ENCODE assay signal across 10 cellular contexts in genomic region chr19:38417146-38417543, GRCh38. TPM values are rescaled to one million over a fixed set of nuclear protein-coding genes. Genes with fewer than 3 reads are reported as not detected.
DNase-seq lines count a peak whose midpoint lies in the region; ATAC-seq and TF ChIP-seq lines count a peak whose summit lies in the region.
"Had no signal": no experiment of that assay in that cellular context is flagged by ENCODE, and none has a peak within 500 bp of the region (broad histone marks: within the 10 kb centered on the region; RNA-seq: fewer than 3 reads in every experiment).

No MANE protein-coding gene starts in this region.

- H3K27me3 ChIP-seq in heart left ventricle (peaks cover 0 to 18% (median 0%) of the 10 kb centered on the region in 9 donors), SJCRH30 (no peaks in the 10 kb centered on the region)
- H3K27me3 ChIP-seq: BE2C had no signal

- H3K4me1 ChIP-seq in heart left ventricle, result peaks cover 0 to 16% (median 8%) of the 10 kb centered on the region in 12 donors
- H3K4me1 ChIP-seq in SJCRH30, result peaks cover 24% of the 10 kb centered on the region
- H3K4me1 ChIP-seq: BE2C had no signal

- H3K27ac ChIP-seq in heart left ventricle (peak overlapping the region in 2 of 12 donors; percentile 33 to 52), SJCRH30 (no peak overlapping the region)

- no peak for TF ChIP-seq CTCF in heart left ventricle (IDR thresholded peaks at IDR 0.05)
- no peak for TF ChIP-seq CTCF in type B pancreatic cell (conservative IDR thresholded peaks at IDR 0.05)

- DNase-seq in Right ventricle myocardium inferior (ENCODE audit: missing footprints) (no peak), heart left ventricle (no peak), type B pancreatic cell (ENCODE audit: extremely low spot score, unreplicated experiment) (no peak), SJCRH30 (no peak), posterior cingulate gyrus (no peak)
- DNase-seq in activated CD8-positive, alpha-beta T cell treated with anti-CD3 and anti-CD28 coated beads, Interleukin-2, amount 10 ng/mL, durations not matched to agents 7 days and 5 days, result no peak
- DNase-seq in stimulated activated CD4-positive, alpha-beta T cell treated with anti-CD3 and anti-CD28 coated beads, Interleukin-2, amount 100 ng/mL, for 48 hours, result no peak

- POLR2A ChIA-PET in activated CD8-positive, alpha-beta T cell treated with anti-CD3 and anti-CD28 coated beads, Interleukin-2, amount 10 ng/mL, durations not matched to agents 7 days and 5 days (lab: Charles Lee), result no interaction called here

- peaks cover 4% of the 10 kb centered on the region for H3K27me3 Mint-ChIP-seq in activated CD8-positive, alpha-beta T cell treated with anti-CD3 and anti-CD28 coated beads, Interleukin-2, amount 10 ng/mL, durations not matched to agents 7 days and 5 days (ENCODE audit: low read depth)
- H3K27me3 Mint-ChIP-seq in type B pancreatic cell, result peaks cover 33% of the 10 kb centered on the region

- H3K36me3 ChIP-seq in heart left ventricle (no peaks in the 10 kb centered on the region), SJCRH30 (no peaks in the 10 kb centered on the region)
- H3K36me3 ChIP-seq: BE2C had no signal

- CTCF ChIA-PET in activated CD8-positive, alpha-beta T cell treated with anti-CD3 and anti-CD28 coated beads, Interleukin-2, amount 10 ng/mL, durations not matched to agents 7 days and 5 days (lab: Charles Lee), result interaction anchor here (4.5 kb wide), 1 partner anchor 14 kb away, joined by 25 read pairs; the partner anchor contains the start of gene FAM98C

- H3K27ac Mint-ChIP-seq in activated CD8-positive, alpha-beta T cell treated with anti-CD3 and anti-CD28 coated beads, Interleukin-2, amount 10 ng/mL, durations not matched to agents 7 days and 5 days, result peak overlapping the region; percentile 78
- peak overlapping the region; percentile 81 for H3K27ac Mint-ChIP-seq in type B pancreatic cell

- TF ChIP-seq POLR2A in heart left ventricle (IDR thresholded peaks at IDR 0.05), result no peak

- peak; percentile 3 for ATAC-seq in Right ventricle myocardium inferior
- ATAC-seq in heart left ventricle, result no peak
- ATAC-seq in activated CD8-positive, alpha-beta T cell treated with anti-CD3 and anti-CD28 coated beads, Interleukin-2, amount 10 ng/mL, durations not matched to agents 7 days and 5 days, result no peak

- peak overlapping the region; percentile 74 for H3K4me3 Mint-ChIP-seq in activated CD8-positive, alpha-beta T cell treated with anti-CD3 and anti-CD28 coated beads, Interleukin-2, amount 10 ng/mL, durations not matched to agents 7 days and 5 days
- H3K4me3 Mint-ChIP-seq in type B pancreatic cell, result peak overlapping the region; percentile 86

- H3K9me3 Mint-ChIP-seq in activated CD8-positive, alpha-beta T cell treated with anti-CD3 and anti-CD28 coated beads, Interleukin-2, amount 10 ng/mL, durations not matched to agents 7 days and 5 days (ENCODE audit: insufficient read depth), result no peaks in the 10 kb centered on the region
- H3K9me3 Mint-ChIP-seq in type B pancreatic cell, result no peaks in the 10 kb centered on the region

- H3K9me3 ChIP-seq in heart left ventricle (no peaks in the 10 kb centered on the region), iPS-18c (ENCODE audit: control insufficient read depth, insufficient read depth, low read length) (no peaks in the 10 kb centered on the region), SJCRH30 (replicated peaks) (no peaks in the 10 kb centered on the region)
- H3K9me3 ChIP-seq: BE2C had no signal

- 81 to 91% (median 88%) methylated on average over 8 of the region's 8 CpGs for WGBS in heart left ventricle, 4 donors

- no peak overlapping the region for H3K4me3 ChIP-seq in heart left ventricle
- 0 out of 2 replicates have a peak overlapping the region, but pooled peaks have one; percentile 60 for H3K4me3 ChIP-seq in iPS-18c (ENCODE audit: insufficient read depth, low read depth, low read length)
- H3K4me3 ChIP-seq in SJCRH30, result no peak overlapping the region

- intact Hi-C loops in Right ventricle myocardium inferior (cut with DNase I), result no loop called here
- intact Hi-C loops in heart left ventricle (cut with DNase I), result loop anchor here in 1 of 10 donors (10.0 kb wide), 1 partner anchor 538 kb away; no protein-coding TSS in a partner anchor
- intact Hi-C loops in posterior cingulate gyrus (cut with DNase I), result no loop called here

- H3K36me3 Mint-ChIP-seq in activated CD8-positive, alpha-beta T cell treated with anti-CD3 and anti-CD28 coated beads, Interleukin-2, amount 10 ng/mL, durations not matched to agents 7 days and 5 days (ENCODE audit: low read depth), result no peaks in the 10 kb centered on the region
- no peaks in the 10 kb centered on the region for H3K36me3 Mint-ChIP-seq in type B pancreatic cell

- peaks cover 22% of the 10 kb centered on the region for H3K4me1 Mint-ChIP-seq in activated CD8-positive, alpha-beta T cell treated with anti-CD3 and anti-CD28 coated beads, Interleukin-2, amount 10 ng/mL, durations not matched to agents 7 days and 5 days (ENCODE audit: low read depth)
- H3K4me1 Mint-ChIP-seq in type B pancreatic cell (ENCODE audit: unreplicated experiment), result peaks cover 12% of the 10 kb centered on the region

RNA-seq across cellular contexts. Expression of gene RASGRP4, which starts 8.9 kb away (rescaled TPM):
- total RNA-seq in Right ventricle myocardium inferior (1.7 TPM), heart left ventricle (1 to 10 TPM in 6 of 9 donors, under 1 TPM in 3; 0.51 to 6.7 (median 1.4) TPM), type B pancreatic cell (ENCODE audit: low replicate concordance) (not detected in 2 replicates)
- under 1 TPM; 0.61 to 0.91 TPM for polyA plus RNA-seq in heart left ventricle
- under 1 TPM; 0.42 to 0.50 TPM for total RNA-seq in activated CD8-positive, alpha-beta T cell treated with anti-CD3 and anti-CD28 coated beads, Interleukin-2, amount 10 ng/mL, durations not matched to agents 7 days and 5 days
- 0.73 and 0.94 TPM in 2 replicates for total RNA-seq in SJCRH30 (2014; rRNA removed; shearing (Covaris generic))
- total RNA-seq: lung microvascular endothelial cell had no signal

RNA-seq across cellular contexts. Expression of gene FAM98C, which starts 14.3 kb away (rescaled TPM):
- 15.1 TPM for total RNA-seq in Right ventricle myocardium inferior
- total RNA-seq in heart left ventricle, result 10 to 100 TPM in 8 of 9 donors, 1 to 10 TPM in 1; 9.3 to 15.8 (median 11.9) TPM
- polyA plus RNA-seq in heart left ventricle, result 10 to 100 TPM in 1 of 2 donors, 1 to 10 TPM in 1; 9.6 to 10.3 TPM
- 10 to 100 TPM; 21.0 to 25.9 TPM for total RNA-seq in activated CD8-positive, alpha-beta T cell treated with anti-CD3 and anti-CD28 coated beads, Interleukin-2, amount 10 ng/mL, durations not matched to agents 7 days and 5 days
- total RNA-seq in type B pancreatic cell (ENCODE audit: low replicate concordance), result 25.2 and 27.3 TPM in 2 replicates
- total RNA-seq in SJCRH30 (2014; rRNA removed; shearing (Covaris generic)), result 2.8 and 4.6 TPM in 2 replicates

RNA-seq across cellular contexts. Expression of gene RYR1, which starts 16.3 kb away (rescaled TPM):
- total RNA-seq in Right ventricle myocardium inferior, result 0.81 TPM
- 1 to 10 TPM in 5 of 9 donors, under 1 TPM in 4; 0.44 to 2.1 (median 1.4) TPM for total RNA-seq in heart left ventricle
- under 1 TPM; 0.61 to 0.72 TPM for polyA plus RNA-seq in heart left ventricle
- under 1 TPM; 0.42 to 0.83 TPM for total RNA-seq in activated CD8-positive, alpha-beta T cell treated with anti-CD3 and anti-CD28 coated beads, Interleukin-2, amount 10 ng/mL, durations not matched to agents 7 days and 5 days
- total RNA-seq in type B pancreatic cell (ENCODE audit: low replicate concordance), result 3.3 and 9.3 TPM in 2 replicates
- total RNA-seq in SJCRH30 (2014; rRNA removed; shearing (Covaris generic)), result 12.4 and 19.1 TPM in 2 replicates
- total RNA-seq: lung microvascular endothelial cell had no signal

RNA-seq across cellular contexts. Expression of gene SPRED3, which starts 28.6 kb away (rescaled TPM):
- total RNA-seq in Right ventricle myocardium inferior (0.16 TPM), heart left ventricle (1 to 10 TPM in 2 of 9 donors, under 1 TPM in 6, not detected in 1; 0.18 to 3.1 (median 0.72) TPM), type B pancreatic cell (ENCODE audit: low replicate concordance) (4.2 and 5.5 TPM in 2 replicates)
- 1 to 10 TPM in 1 of 2 donors, under 1 TPM in 1; 0.30 to 1.3 TPM for polyA plus RNA-seq in heart left ventricle
- total RNA-seq in activated CD8-positive, alpha-beta T cell treated with anti-CD3 and anti-CD28 coated beads, Interleukin-2, amount 10 ng/mL, durations not matched to agents 7 days and 5 days, result 1 to 10 TPM in 1 of 2 experiments, under 1 TPM in 1; 0.90 to 1.3 TPM
- total RNA-seq in SJCRH30 (2014; rRNA removed; shearing (Covaris generic)), result 1.1 and 2.3 TPM in 2 replicates

RNA-seq across cellular contexts. Expression of gene GGN, which starts 29.3 kb away (rescaled TPM):
- total RNA-seq in Right ventricle myocardium inferior (not detected), heart left ventricle (under 1 TPM in 5 of 9 donors, not detected in 4; 0.18 to 0.67 (median 0.31) TPM), type B pancreatic cell (ENCODE audit: low replicate concordance) (1.1 and 1.5 TPM in 2 replicates)
- polyA plus RNA-seq in heart left ventricle, result under 1 TPM; 0.15 to 0.42 TPM
- not detected for total RNA-seq in activated CD8-positive, alpha-beta T cell treated with anti-CD3 and anti-CD28 coated beads, Interleukin-2, amount 10 ng/mL, durations not matched to agents 7 days and 5 days
- 0.23 and 0.59 TPM in 2 replicates for total RNA-seq in SJCRH30 (2014; rRNA removed; shearing (Covaris generic))
- total RNA-seq: lung microvascular endothelial cell had no signal
